ENCODE assay signal across 22 cellular contexts in genomic region chr2:203030545-203030944, GRCh38. TPM values are rescaled to one million over a fixed set of nuclear protein-coding genes. Genes with fewer than 3 reads are reported as not detected.
DNase-seq lines count a peak whose midpoint lies in the region; ATAC-seq and TF ChIP-seq lines count a peak whose summit lies in the region.
"Had no signal": no experiment of that assay in that cellular context is flagged by ENCODE, and none has a peak within 500 bp of the region (broad histone marks: within the 10 kb centered on the region; RNA-seq: fewer than 3 reads in every experiment).

No MANE protein-coding gene starts in this region.

- DNase-seq in NCI-H510A treated with DMSO at 0.1 percent for 48 hours (lab: John Stamatoyannopoulos, UW) (peak; percentile 46), NCI-H510A (lab: John Stamatoyannopoulos, UW) (no peak), left lung (no peak), upper lobe of right lung (no peak), MG63 (no peak), SJCRH30 (no peak)
- DNase-seq: AML-193; Caco-2; CD4-positive, alpha-beta T cell; CD8-positive, alpha-beta T cell; DMS 273 treated with DMSO at 0.1 percent for 48 hours; DMS153; DMS53; DMS79; DND-41; EL; GDM1 had no signal

- no peaks in the 10 kb centered on the region for H3K9me3 ChIP-seq in left lung
- H3K9me3 ChIP-seq in upper lobe of right lung, result no peaks in the 10 kb centered on the region
- H3K9me3 ChIP-seq in MG63, result no peaks in the 10 kb centered on the region
- no peaks in the 10 kb centered on the region for H3K9me3 ChIP-seq in SJCRH30 (replicated peaks)
- H3K9me3 ChIP-seq: A549; BLaER1 treated with 17β-estradiol and CSF1 and Interleukin-3, amounts not matched to agents 10 nM and 100 nM; Caco-2 had no signal

- no peaks in the 10 kb centered on the region for H3K27me3 ChIP-seq in left lung
- no peaks in the 10 kb centered on the region for H3K27me3 ChIP-seq in upper lobe of right lung
- no peaks in the 10 kb centered on the region for H3K27me3 ChIP-seq in MG63
- H3K27me3 ChIP-seq in SJCRH30, result no peaks in the 10 kb centered on the region
- H3K27me3 ChIP-seq: BLaER1 treated with 17β-estradiol and CSF1 and Interleukin-3, amounts not matched to agents 10 nM and 100 nM had no signal

- H3K4me1 ChIP-seq in left lung, result peaks cover 0 to 4% of the 10 kb centered on the region in 2 donors
- H3K4me1 ChIP-seq in upper lobe of right lung, result peaks cover 3% of the 10 kb centered on the region
- H3K4me1 ChIP-seq in SJCRH30, result no peaks in the 10 kb centered on the region
- H3K4me1 ChIP-seq: A549, Caco-2 had no signal

- intact Hi-C loops in left lung (cut with DNase I) (no loop called here), upper lobe of right lung (cut with DNase I) (no loop called here)

- ATAC-seq in left lung, result peak; percentile 82
- ATAC-seq in upper lobe of right lung, result peak; percentile 56
- ATAC-seq: A549; CD8-positive, alpha-beta T cell; GM12878 had no signal

- H3K4me3 ChIP-seq in left lung (no peak overlapping the region), upper lobe of right lung (no peak overlapping the region), MG63 (no peak overlapping the region), SJCRH30 (no peak overlapping the region)
- H3K4me3 ChIP-seq: A549; BLaER1 treated with 17β-estradiol and CSF1 and Interleukin-3, amounts not matched to agents 10 nM and 100 nM; GM12878 had no signal

- H3K27ac ChIP-seq in left lung (no peak overlapping the region), upper lobe of right lung (no peak overlapping the region), SJCRH30 (no peak overlapping the region)
- H3K27ac ChIP-seq: 22Rv1; A549; BLaER1 treated with 17β-estradiol and CSF1 and Interleukin-3, amounts not matched to agents 10 nM and 100 nM; C4-2B had no signal

- TF ChIP-seq CTCF in left lung (IDR thresholded peaks at IDR 0.05) (no peak), upper lobe of right lung (IDR thresholded peaks at IDR 0.05) (no peak)

- H3K36me3 ChIP-seq in left lung (no peaks in the 10 kb centered on the region), upper lobe of right lung (no peaks in the 10 kb centered on the region), MG63 (no peaks in the 10 kb centered on the region), SJCRH30 (no peaks in the 10 kb centered on the region)

RNA-seq across cellular contexts. Expression of gene NBEAL1, which starts 15.9 kb away (rescaled TPM):
- total RNA-seq in left lung, result 10 to 100 TPM; 60.3 to 72.2 TPM
- 73.4 TPM for total RNA-seq in upper lobe of right lung
- total RNA-seq in MG63 (2014; rRNA removed; shearing (Covaris generic); ENCODE audit: low replicate concordance), result 4.1 and 6.5 TPM in 2 replicates
- total RNA-seq in SJCRH30 (2014; rRNA removed; shearing (Covaris generic)), result 8.9 and 11.6 TPM in 2 replicates
